In the genomic region with DNA sequence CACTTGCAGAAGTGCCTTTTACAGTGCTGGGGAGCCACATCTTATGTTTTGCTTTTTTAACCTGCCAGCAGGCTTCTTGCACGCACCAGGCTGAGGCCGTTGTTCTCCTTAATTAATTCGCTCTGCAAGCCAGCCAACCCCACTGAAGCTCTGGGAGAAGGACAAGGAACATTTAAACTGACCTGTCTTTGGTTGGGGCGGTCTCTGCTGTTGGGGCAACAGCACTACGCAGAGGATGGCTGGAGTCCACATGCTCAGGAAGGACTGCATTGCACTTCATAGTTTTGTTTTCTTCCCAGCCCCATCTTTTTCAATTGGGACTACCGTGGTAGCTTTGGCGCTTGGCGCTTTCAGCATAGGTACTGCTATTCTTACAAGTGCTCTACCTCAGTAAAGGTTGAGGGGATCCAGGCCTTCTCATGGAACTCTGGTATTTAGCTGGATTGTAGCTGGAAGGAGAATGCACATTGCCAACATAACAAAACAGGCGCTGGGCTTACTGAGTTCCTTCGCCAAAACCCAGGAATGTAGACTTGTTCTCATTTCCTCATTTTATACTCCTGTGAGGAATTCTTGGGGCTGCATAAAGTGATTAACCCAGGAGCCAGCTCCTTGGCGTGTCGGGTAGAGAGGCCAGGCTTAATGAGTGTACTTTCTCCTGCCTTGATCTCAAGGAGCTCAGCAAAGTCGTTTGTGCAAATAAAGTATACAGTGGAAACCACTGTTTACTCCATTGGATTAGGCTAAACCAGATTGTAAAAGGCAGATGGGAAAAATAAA, we compare ENCODE assay signal across 15 cellular contexts.
DNase-seq lines count a peak whose midpoint lies in the region; ATAC-seq and TF ChIP-seq lines count a peak whose summit lies in the region.
"Had no signal": no experiment of that assay in that cellular context is flagged by ENCODE, and none has a peak within 500 bp of the region (broad histone marks: within the 10 kb centered on the region; RNA-seq: fewer than 3 reads in every experiment).

No MANE protein-coding gene starts in this region.

- ATAC-seq in right cardiac atrium, result no peak
- ATAC-seq: PC-3 had no signal

- no peaks in the 10 kb centered on the region for H3K9me2 ChIP-seq in Karpas-422 (replicated peaks; ENCODE audit: insufficient read depth, low read length)

- no peak overlapping the region for H2AFZ ChIP-seq in Karpas-422 (ENCODE audit: low read length)

- H3K27ac ChIP-seq in Karpas-422 (ENCODE audit: low read length) (0 out of 2 replicates have a peak overlapping the region, but pooled peaks have one; percentile 24), esophagus squamous epithelium (no peak overlapping the region), right cardiac atrium (ENCODE audit: low read length) (no peak overlapping the region)

- WGBS in esophagus squamous epithelium, 2 donors, result 79 to 88% methylated on average over 12 to 13 of the region's 13 CpGs
- 94% methylated on average over 13 of the region's 13 CpGs for WGBS in right cardiac atrium

- no peak for TF ChIP-seq POLR2A in esophagus squamous epithelium (IDR thresholded peaks at IDR 0.05)

- TF ChIP-seq CTCF in fibroblast of villous mesenchyme (IDR thresholded peaks at IDR 0.05; ENCODE audit: insufficient read depth, low read depth, low read length), result no peak
- no peak for TF ChIP-seq CTCF in esophagus squamous epithelium (IDR thresholded peaks at IDR 0.05)

- no peak overlapping the region for H3K9ac ChIP-seq in Karpas-422 (ENCODE audit: low read length)

- no peak overlapping the region for H3K4me2 ChIP-seq in Karpas-422 (ENCODE audit: low read depth, low read length, poor library complexity, severe bottlenecking)

- H3K4me3 ChIP-seq in Karpas-422 (ENCODE audit: low read length) (no peak overlapping the region), fibroblast of villous mesenchyme (ENCODE audit: low read depth, low read length) (no peak overlapping the region), esophagus squamous epithelium (no peak overlapping the region), right cardiac atrium (ENCODE audit: low read length) (no peak overlapping the region)

- DNase-seq in EH (ENCODE audit: low read depth) (peak; percentile 37), Karpas-422 (no peak), fibroblast of villous mesenchyme (ENCODE audit: low read depth) (peak; percentile 85), posterior vena cava (ENCODE audit: low spot score) (peak; percentile 51), HuH-7.5 (ENCODE audit: low spot score) (no peak), esophagus squamous epithelium (lab: John Stamatoyannopoulos, UW) (no peak), right cardiac atrium (no peak)
- DNase-seq: ACHN; CD4-positive, alpha-beta memory T cell; MV-4-11; NCI-H1417 treated with DMSO at 0.1 percent for 48 hours; NCI-H2029 treated with DMSO at 0.1 percent for 48 hours; NCI-H226; NCI-H526 treated with DMSO at 0.1 percent for 48 hours; PC-3 had no signal

- intact Hi-C loops in posterior vena cava (cut with DNase I) (no loop called here), esophagus squamous epithelium (cut with DNase I) (loop anchor here (10.0 kb wide), 1 partner anchor 137 kb away; no protein-coding TSS in a partner anchor), right cardiac atrium (cut with DNase I) (no loop called here)

- H3K27me3 ChIP-seq in Karpas-422 (ENCODE audit: low read length) (no peaks in the 10 kb centered on the region), esophagus squamous epithelium (no peaks in the 10 kb centered on the region), right cardiac atrium (ENCODE audit: control insufficient read depth, insufficient read depth) (no peaks in the 10 kb centered on the region)

- H3K9me3 ChIP-seq in Karpas-422 (ENCODE audit: low read length) (no peaks in the 10 kb centered on the region), esophagus squamous epithelium (no peaks in the 10 kb centered on the region), right cardiac atrium (ENCODE audit: control insufficient read depth, low read length) (no peaks in the 10 kb centered on the region)

- H3K4me1 ChIP-seq in Karpas-422 (ENCODE audit: low read length) (peaks cover 34% of the 10 kb centered on the region), esophagus squamous epithelium (peaks cover 0 to 4% (median 0%) of the 10 kb centered on the region in 3 donors), right cardiac atrium (ENCODE audit: control insufficient read depth, insufficient read depth, low read length) (peaks cover 12% of the 10 kb centered on the region)

- H4K20me1 ChIP-seq in Karpas-422 (ENCODE audit: insufficient read depth, low read depth, low read length), result 0 out of 2 replicates have a peak, but pooled peaks cover 5% of the 10 kb centered on the region

- H3K36me3 ChIP-seq in Karpas-422 (ENCODE audit: insufficient read depth, low read length) (no peaks in the 10 kb centered on the region), esophagus squamous epithelium (no peaks in the 10 kb centered on the region)

- H3K79me2 ChIP-seq in Karpas-422 (ENCODE audit: low read length), result peaks cover 96% of the 10 kb centered on the region

Comparison
In these comparisons a context has a peak if more than half of its experiments do, and no peak if none do; other contexts are left out.
1. DNase-seq: peak in EH (single experiment), fibroblast of villous mesenchyme (single experiment) and posterior vena cava (single experiment); none in Karpas-422 (single experiment), HuH-7.5 (single experiment), esophagus squamous epithelium (single experiment) and right cardiac atrium (0 of 3).